Comparison of ENCODE assay signal across 18 cellular contexts in genomic region chr2:187544371-187545080, GRCh38. TPM values are rescaled to one million over a fixed set of nuclear protein-coding genes. Genes with fewer than 3 reads are reported as not detected.
A peak's percentile ranks its signal among the peaks of the same experiment; 100 is the strongest.
DNase-seq lines count a peak whose midpoint lies in the region; ATAC-seq and TF ChIP-seq lines count a peak whose summit lies in the region.
"Had no signal": no experiment of that assay in that cellular context is flagged by ENCODE, and none has a peak within 500 bp of the region (broad histone marks: within the 10 kb centered on the region; RNA-seq: fewer than 3 reads in every experiment).

No MANE protein-coding gene starts in this region.

- no peaks in the 10 kb centered on the region for H3K27me3 ChIP-seq in gastrocnemius medialis
- H3K27me3 ChIP-seq: BE2C, neutrophil had no signal

- in situ Hi-C loops in gastrocnemius medialis (cut with MboI; ENCODE audit: low sequenced_read_pairs in 4 of 4) (loop anchor here in 1 of 4 donors (25.0 kb wide), 1 partner anchor 1443 kb away; no protein-coding TSS in a partner anchor), G401 (cut with HindIII; ENCODE audit: low sequenced_read_pairs) (no loop called here)

- DNase-seq in Daoy (ENCODE audit: low read depth): peak; percentile 29
- no peak for DNase-seq in WTC11 (ENCODE audit: low spot score)
- DNase-seq in iris pigment epithelial cell (ENCODE audit: low read depth): peak; percentile 77
- no peak for DNase-seq in gastrocnemius medialis
- DNase-seq in stimulated activated naive B cell treated with anti-CD40 and anti-IgM and Interleukin-4, amounts not matched to agents 10 μg/mL and 1 μg/mL and 100 μg/mL, for 72 hours: no peak
- DNase-seq in G401 (ENCODE audit: low spot score): no peak
- DNase-seq: activated CD8-positive, alpha-beta memory T cell treated with anti-CD3 and anti-CD28 coated beads, Interleukin-2, amount 50 U/mL, for 4 hours; BE2C; foreskin melanocyte; HFFc6; kidney glomerular epithelial cell; NCI-H1436; NCI-H748 treated with DMSO at 0.1 percent for 48 hours; SHP77 treated with DMSO at 0.1 percent for 48 hours; stimulated activated CD4-positive, alpha-beta T cell treated with anti-CD3 and anti-CD28 coated beads, Interleukin-15, amount 100 ng/mL, for 24 hours had no signal

- no peak for ATAC-seq in WTC11
- ATAC-seq in gastrocnemius medialis: no peak
- no peak for ATAC-seq in stimulated activated naive B cell treated with anti-CD40 and anti-IgM and Interleukin-4, amounts not matched to agents 10 μg/mL and 1 μg/mL and 100 μg/mL, for 72 hours (replicated peaks)
- ATAC-seq in GM18520 (IDR thresholded peaks at IDR 0.05; ENCODE audit: unreplicated experiment): no peak
- no peak for ATAC-seq in HG02885 (IDR thresholded peaks at IDR 0.05; ENCODE audit: poor library complexity, unreplicated experiment)

- intact Hi-C loops in gastrocnemius medialis (cut with DNase I; ENCODE audit: low total_unique reads): no loop called here

- CTCF ChIA-PET in WTC11 (lab: Charles Lee): interaction anchor here (0.7 to 1.2 kb wide), 2 partner anchors 37 to 45 kb away, joined by 3 to 7 read pairs; no protein-coding TSS in a partner anchor

- peaks cover 42% of the 10 kb centered on the region for H3K4me1 Mint-ChIP-seq in WTC11
- no peaks in the 10 kb centered on the region for H3K4me1 Mint-ChIP-seq in stimulated activated naive B cell treated with anti-CD40 and anti-IgM and Interleukin-4, amounts not matched to agents 10 μg/mL and 1 μg/mL and 100 μg/mL, for 72 hours

- peaks cover 2% of the 10 kb centered on the region; the same call in 1 of the 2 replicates for H3K36me3 Mint-ChIP-seq in WTC11
- no peaks in the 10 kb centered on the region for H3K36me3 Mint-ChIP-seq in stimulated activated naive B cell treated with anti-CD40 and anti-IgM and Interleukin-4, amounts not matched to agents 10 μg/mL and 1 μg/mL and 100 μg/mL, for 72 hours

- POLR2A ChIA-PET in WTC11 (lab: Charles Lee): no interaction called here

- H3K9me3 Mint-ChIP-seq in WTC11: no peaks in the 10 kb centered on the region
- no peaks in the 10 kb centered on the region for H3K9me3 Mint-ChIP-seq in stimulated activated naive B cell treated with anti-CD40 and anti-IgM and Interleukin-4, amounts not matched to agents 10 μg/mL and 1 μg/mL and 100 μg/mL, for 72 hours
- H3K9me3 Mint-ChIP-seq: HFFc6 had no signal

- peak overlapping the region; percentile 62; the same call in 1 of the 2 replicates for H3K27ac Mint-ChIP-seq in WTC11
- no peak overlapping the region for H3K27ac Mint-ChIP-seq in stimulated activated naive B cell treated with anti-CD40 and anti-IgM and Interleukin-4, amounts not matched to agents 10 μg/mL and 1 μg/mL and 100 μg/mL, for 72 hours

- H3K36me3 ChIP-seq in gastrocnemius medialis: no peaks in the 10 kb centered on the region
- H3K36me3 ChIP-seq: BE2C, neutrophil had no signal

- peak overlapping the region; percentile 75 to 85 (median 78) for H3K27ac ChIP-seq in gastrocnemius medialis
- H3K27ac ChIP-seq: neutrophil had no signal

- H3K4me3 Mint-ChIP-seq in WTC11: no peak overlapping the region
- H3K4me3 Mint-ChIP-seq in stimulated activated naive B cell treated with anti-CD40 and anti-IgM and Interleukin-4, amounts not matched to agents 10 μg/mL and 1 μg/mL and 100 μg/mL, for 72 hours: no peak overlapping the region
- H3K4me3 Mint-ChIP-seq: HFFc6 had no signal

- peak overlapping the region in 1 of 4 donors; percentile 18 for H3K4me3 ChIP-seq in gastrocnemius medialis

- H3K27me3 Mint-ChIP-seq in WTC11 (ENCODE audit: low read depth): no peaks in the 10 kb centered on the region
- H3K27me3 Mint-ChIP-seq in stimulated activated naive B cell treated with anti-CD40 and anti-IgM and Interleukin-4, amounts not matched to agents 10 μg/mL and 1 μg/mL and 100 μg/mL, for 72 hours: no peaks in the 10 kb centered on the region

- TF ChIP-seq POLR2A in gastrocnemius medialis (IDR thresholded peaks at IDR 0.05): no peak

- H3K4me1 ChIP-seq in gastrocnemius medialis: peaks cover 15 to 31% of the 10 kb centered on the region in 2 donors
- H3K4me1 ChIP-seq: BE2C had no signal

- TF ChIP-seq CTCF in WTC11 (IDR thresholded peaks at IDR 0.05) (no peak), gastrocnemius medialis (IDR thresholded peaks at IDR 0.05 in 4 of 5, conservative IDR thresholded peaks at IDR 0.05 in 1 of 5) (no peak)

- no peaks in the 10 kb centered on the region for H3K9me3 ChIP-seq in gastrocnemius medialis
- H3K9me3 ChIP-seq: BE2C, neutrophil had no signal

TF ChIP-seq in WTC11, 78 proteins besides CTCF, POLR2A, EP300 and RAD21 (continues in another document):
- TF ChIP-seq ATF6 (CRISPR knock-in tag; IDR thresholded peaks at IDR 0.05): no peak
- TF ChIP-seq NR2C2 (CRISPR knock-in tag; IDR thresholded peaks at IDR 0.05): no peak
- no peak for TF ChIP-seq GABPB1 (CRISPR knock-in tag; IDR thresholded peaks at IDR 0.05)
- TF ChIP-seq ZNF138 (CRISPR knock-in tag; conservative IDR thresholded peaks at IDR 0.05): no peak
- TF ChIP-seq ARID4B (CRISPR knock-in tag; IDR thresholded peaks at IDR 0.05; ENCODE audit: borderline replicate concordance): no peak
- TF ChIP-seq E2F5 (CRISPR knock-in tag; IDR thresholded peaks at IDR 0.05): no peak
- no peak for TF ChIP-seq CREB1 (CRISPR knock-in tag; IDR thresholded peaks at IDR 0.05)
- no peak for TF ChIP-seq E2F4 (CRISPR knock-in tag; IDR thresholded peaks at IDR 0.05; ENCODE audit: borderline replicate concordance, low read depth)
- TF ChIP-seq FOXP1 (CRISPR knock-in tag; IDR thresholded peaks at IDR 0.05; ENCODE audit: borderline replicate concordance): no peak
- TF ChIP-seq TEAD4 (CRISPR knock-in tag; IDR thresholded peaks at IDR 0.05): no peak
- TF ChIP-seq ELF4 (CRISPR knock-in tag; IDR thresholded peaks at IDR 0.05; ENCODE audit: low read depth): no peak
- TF ChIP-seq SOX15 (CRISPR knock-in tag; IDR thresholded peaks at IDR 0.05): no peak
- TF ChIP-seq FOXK1 (CRISPR knock-in tag; IDR thresholded peaks at IDR 0.05): no peak

RNA-seq across cellular contexts. Expression of gene TFPI, which starts 9.7 kb away (rescaled TPM):
- 43.8 and 54.8 TPM in 2 replicates for total RNA-seq in Daoy (2014; rRNA removed; shearing (Covaris generic))
- 8.4 to 10.2 TPM (median 8.9 TPM) in 3 replicates for total RNA-seq in WTC11 (2021)
- 10 to 100 TPM; 30.7 to 91.5 (median 54.7) TPM for total RNA-seq in gastrocnemius medialis
- total RNA-seq in G401 (2014; rRNA removed; shearing (Covaris generic)): 41.1 and 51.8 TPM in 2 replicates

Comparison
In these comparisons a context has a peak if more than half of its experiments do, and no peak if none do; other contexts are left out.
1. DNase-seq: peak in Daoy (single experiment) and iris pigment epithelial cell (single experiment); none in WTC11 (single experiment), gastrocnemius medialis (0 of 2), stimulated activated naive B cell treated with anti-CD40 and anti-IgM and Interleukin-4, amounts not matched to agents 10 μg/mL and 1 μg/mL and 100 μg/mL, for 72 hours (single experiment) and G401 (single experiment).